ENCODE assay signal across 12 cellular contexts in genomic region chr6:17493286-17493685, GRCh38.
A peak's percentile ranks its signal among the peaks of the same experiment; 100 is the strongest.
DNase-seq lines count a peak whose midpoint lies in the region; ATAC-seq and TF ChIP-seq lines count a peak whose summit lies in the region.
"Had no signal": no experiment of that assay in that cellular context is flagged by ENCODE, and none has a peak within 500 bp of the region (broad histone marks: within the 10 kb centered on the region; RNA-seq: fewer than 3 reads in every experiment).

No MANE protein-coding gene starts in this region.

- H3K36me3 ChIP-seq in GM23248 (ENCODE audit: low read depth) (no peaks in the 10 kb centered on the region), gastroesophageal sphincter (no peaks in the 10 kb centered on the region), gastrocnemius medialis (no peaks in the 10 kb centered on the region)

- H3K9me2 ChIP-seq in GM23248 (ENCODE audit: insufficient read depth), result no peaks in the 10 kb centered on the region

- H2AFZ ChIP-seq in GM23248, result peak overlapping the region; percentile 15; the same call in 1 of the 2 replicates

- no peak for TF ChIP-seq CTCF in VCaP (conservative IDR thresholded peaks at IDR 0.05)
- no peak for TF ChIP-seq CTCF in gastroesophageal sphincter (IDR thresholded peaks at IDR 0.05)
- no peak for TF ChIP-seq CTCF in gastrocnemius medialis (IDR thresholded peaks at IDR 0.05 in 4 of 5, conservative IDR thresholded peaks at IDR 0.05 in 1 of 5)

- peak; percentile 63 for ATAC-seq in gastroesophageal sphincter
- peak; percentile 17 to 23 for ATAC-seq in gastrocnemius medialis
- ATAC-seq in HG02970 (IDR thresholded peaks at IDR 0.05; ENCODE audit: low FRiP score, unreplicated experiment), result no peak

- TF ChIP-seq EP300 in gastroesophageal sphincter (IDR thresholded peaks at IDR 0.05), result no peak

- H3K27me3 ChIP-seq in GM23248 (replicated peaks; ENCODE audit: insufficient read depth), result no peaks in the 10 kb centered on the region
- no peaks in the 10 kb centered on the region for H3K27me3 ChIP-seq in gastroesophageal sphincter
- no peaks in the 10 kb centered on the region for H3K27me3 ChIP-seq in gastrocnemius medialis

- 65 to 67% methylated on average over 2 of the region's 2 CpGs for WGBS in GM23248 (ENCODE audit: low coverage in 1 of 2, low lambda C conversion rate in 2 of 2, missing lambda C conversion rate in 2 of 2), 2 experiments
- 23 to 39% methylated on average over 2 of the region's 2 CpGs for WGBS in gastroesophageal sphincter (ENCODE audit: low coverage in 1 of 2), 2 donors

- H3F3A ChIP-seq in GM23248 (ENCODE audit: insufficient read depth), result no peaks in the 10 kb centered on the region

- TF ChIP-seq POLR2A in gastroesophageal sphincter (IDR thresholded peaks at IDR 0.05) (no peak), gastrocnemius medialis (IDR thresholded peaks at IDR 0.05) (no peak)

- intact Hi-C loops in gastrocnemius medialis (cut with DNase I; ENCODE audit: low total_unique reads), result no loop called here

- in situ Hi-C loops in GM23248 (cut with MboI) (no loop called here), gastrocnemius medialis (cut with MboI; ENCODE audit: low sequenced_read_pairs in 4 of 4) (loop anchor here in 2 of 4 donors (10.0 to 25.0 kb wide), 2 partner anchors 206 to 208 kb away; partner anchors contain the start of gene RBM24 (in 2 of the 2))

- peak; percentile 72 for DNase-seq in GM23248
- no peak for DNase-seq in gastrocnemius medialis
- no peak for DNase-seq in NCI-H2196 treated with DMSO at 0.1 percent for 48 hours (lab: John Stamatoyannopoulos, UW; ENCODE audit: unreplicated experiment)
- no peak for DNase-seq in COLO668 (lab: John Stamatoyannopoulos, UW; ENCODE audit: unreplicated experiment)
- no peak for DNase-seq in DMS153 treated with DMSO at 0.1 percent for 48 hours (lab: John Stamatoyannopoulos, UW; ENCODE audit: unreplicated experiment)
- DNase-seq: glutamatergic neuron, H7, naive B cell, NCI-H1930 had no signal

- H3K4me1 ChIP-seq in GM23248 (ENCODE audit: insufficient read depth), result peaks cover 8% of the 10 kb centered on the region
- H3K4me1 ChIP-seq in gastroesophageal sphincter, result peaks cover 5 to 61% (median 13%) of the 10 kb centered on the region in 3 donors
- peaks cover 38 to 54% of the 10 kb centered on the region in 2 donors for H3K4me1 ChIP-seq in gastrocnemius medialis

- no peak overlapping the region for H3K9ac ChIP-seq in GM23248

- no peaks in the 10 kb centered on the region for H3K79me2 ChIP-seq in GM23248 (ENCODE audit: insufficient read depth)

- H4K20me1 ChIP-seq in GM23248 (ENCODE audit: insufficient read depth), result no peaks in the 10 kb centered on the region

- H3K4me3 ChIP-seq in GM23248 (no peak overlapping the region), gastroesophageal sphincter (no peak overlapping the region), gastrocnemius medialis (no peak overlapping the region)

- H3K4me2 ChIP-seq in GM23248 (ENCODE audit: unreplicated experiment), result no peak overlapping the region

- H3K9me3 ChIP-seq in GM23248 (ENCODE audit: low read depth) (no peaks in the 10 kb centered on the region), gastroesophageal sphincter (no peaks in the 10 kb centered on the region), gastrocnemius medialis (no peaks in the 10 kb centered on the region)

- H3K27ac ChIP-seq in GM23248 (peak overlapping the region; percentile 28), VCaP (peak overlapping the region; percentile 73), gastroesophageal sphincter (peak overlapping the region; percentile 71 to 83 (median 74)), gastrocnemius medialis (peak overlapping the region; percentile 93 to 98 (median 95))

Comparison
In these comparisons a context has a peak if more than half of its experiments do, and no peak if none do; other contexts are left out.
1. H3K27ac ChIP-seq: peak in every context shown above with its lines; median percentile 95 in gastrocnemius medialis; 74 in gastroesophageal sphincter; 73 in VCaP; 28 in GM23248.